In genomic region chr1:231396643-231397042, GRCh38 we compare ENCODE assay signal across 1 cellular context.
TF ChIP-seq lines count a peak whose summit lies in the region.

No MANE protein-coding gene starts in this region.

TF ChIP-seq in SK-N-SH, 30 proteins besides CTCF, POLR2A, EP300 and RAD21 (continued from another document):
- no peak for TF ChIP-seq ZBTB33 (IDR thresholded peaks at IDR 0.05; ENCODE audit: borderline replicate concordance, low read depth)
